ENCODE assay signal across 33 cellular contexts in genomic region chr5:82517544-82517943, GRCh38.
"Had no signal": no experiment of that assay in that cellular context is flagged by ENCODE, and none has a peak within 500 bp of the region (broad histone marks: within the 10 kb centered on the region; RNA-seq: fewer than 3 reads in every experiment).

No MANE protein-coding gene starts in this region.

- H3K36me3 ChIP-seq: adrenal gland, brain microvascular endothelial cell, breast epithelium had no signal

- H3K9me3 ChIP-seq: adrenal gland, body of pancreas, breast epithelium had no signal

- ATAC-seq: activated CD8-positive, alpha-beta T cell treated with anti-CD3 and anti-CD28 coated beads for 36 hours; activated naive CD4-positive, alpha-beta T cell treated with anti-CD3 and anti-CD28 coated beads, Interleukin-2, amount 50 U/mL, for 72 hours; activated T-cell treated with anti-CD3 and anti-CD28 coated beads, Interleukin-2, amount 50 U/mL, for 4 hours; activated T-cell treated with anti-CD3 and anti-CD28 coated beads, Interleukin-2, amount 50 U/mL, for 72 hours; activated T-helper 17 cell treated with anti-CD3 and anti-CD28 coated beads, Interleukin-2, amount 50 U/mL, for 72 hours; body of pancreas had no signal

- H3K27me3 ChIP-seq: adrenal gland, body of pancreas, brain microvascular endothelial cell, breast epithelium had no signal

- FAIRE-seq: astrocyte, TTC549 had no signal

- DNase-seq: activated B cell treated with CpG ODN at 0.5 μM for 24 hours; activated CD4-positive, alpha-beta memory T cell treated with anti-CD3 and anti-CD28 coated beads for 36 hours; activated CD4-positive, alpha-beta T cell treated with anti-CD3 and anti-CD28 coated beads for 4 hours; activated CD4-positive, alpha-beta T cell treated with anti-CD3 and anti-CD28 coated beads, Interleukin-2, amount 50 U/mL, for 1 hour; activated CD4-positive, alpha-beta T cell treated with anti-CD3 and anti-CD28 coated beads, Interleukin-2, amount 50 U/mL, for 4 hours; activated CD4-positive, CD25-positive, alpha-beta regulatory T cell treated with anti-CD3 and anti-CD28 coated beads, Interleukin-2, amount 50 U/mL, for 72 hours; activated CD8-positive, alpha-beta memory T cell treated with anti-CD3 and anti-CD28 coated beads, Interleukin-2, amount 50 U/mL, for 4 hours; activated CD8-positive, alpha-beta T cell treated with anti-CD3 and anti-CD28 coated beads for 36 hours; activated effector memory CD4-positive, alpha-beta T cell treated with anti-CD3 and anti-CD28 coated beads, Interleukin-2, amount 50 U/mL, for 16 hours; activated gamma-delta T cell treated with Interleukin-2 at 50 U/mL for 16 hours; activated naive CD4-positive, alpha-beta T cell; activated naive CD4-positive, alpha-beta T cell treated with anti-CD3 and anti-CD28 coated beads for 36 hours; activated naive CD4-positive, alpha-beta T cell treated with anti-CD3 and anti-CD28 coated beads, Interleukin-2, amount 50 U/mL, for 16 hours; activated naive CD8-positive, alpha-beta T cell treated with anti-CD3 and anti-CD28 coated beads for 36 hours; activated T-cell treated with anti-CD3 and anti-CD28 coated beads for 4 hours; activated T-cell treated with anti-CD3 and anti-CD28 coated beads, Interleukin-2, amount 50 U/mL, for 1 hour; activated T-cell treated with anti-CD3 and anti-CD28 coated beads, Interleukin-2, amount 50 U/mL, for 4 hours; activated T-cell treated with anti-CD3 and anti-CD28 coated beads, Interleukin-2, amount 50 U/mL, for 72 hours; adrenal gland; amniotic stem cell; aorta; body of pancreas; brain microvascular endothelial cell; central memory CD4-positive, alpha-beta T cell; T-helper 1 cell; T-helper 2 cell; T-helper 9 cell had no signal

- H3K4me1 ChIP-seq: adrenal gland, body of pancreas, breast epithelium had no signal

- H3K4me3 ChIP-seq: adrenal gland, body of pancreas, breast epithelium had no signal

- H3K27ac ChIP-seq: adrenal gland, body of pancreas, brain microvascular endothelial cell, breast epithelium, VCaP had no signal
